In the genomic region with DNA sequence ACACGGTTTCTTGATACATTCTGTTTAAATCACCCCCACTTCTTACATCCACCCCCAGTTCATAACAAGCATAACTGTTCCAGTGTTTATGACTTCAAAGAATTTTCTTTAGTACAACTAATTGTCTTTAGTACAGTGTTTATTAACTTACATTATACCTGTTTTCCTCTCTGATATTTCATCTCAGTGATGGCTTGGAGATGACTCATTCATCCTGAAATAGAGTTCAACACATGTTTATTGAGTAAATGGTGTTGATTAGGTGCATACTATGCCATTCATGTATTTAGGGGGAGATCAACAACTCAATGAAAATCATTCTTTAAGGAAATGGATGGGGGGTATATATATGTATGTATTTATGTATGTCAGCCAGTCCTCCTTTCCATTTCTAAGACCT, we compare ENCODE assay signal across 20 cellular contexts. TPM values are rescaled to one million over a fixed set of nuclear protein-coding genes. Genes with fewer than 3 reads are reported as not detected.
A peak's percentile ranks its signal among the peaks of the same experiment; 100 is the strongest.
DNase-seq lines count a peak whose midpoint lies in the region; ATAC-seq, FAIRE-seq and TF ChIP-seq lines count a peak whose summit lies in the region.
"Had no signal": no experiment of that assay in that cellular context is flagged by ENCODE, and none has a peak within 500 bp of the region (broad histone marks: within the 10 kb centered on the region; RNA-seq: fewer than 3 reads in every experiment).

No MANE protein-coding gene starts in this region.

- H3K4me3 Mint-ChIP-seq in stimulated activated naive CD8-positive, alpha-beta T cell treated with anti-CD3 and anti-CD28 coated beads, Interleukin-15, amount 100 ng/mL, for 72 hours = no peak overlapping the region
- H3K4me3 Mint-ChIP-seq: CD4-positive, CD25-positive, alpha-beta regulatory T cell had no signal

- ATAC-seq in HepG2 (no peak), GM18870 (IDR thresholded peaks at IDR 0.05; ENCODE audit: unreplicated experiment) (no peak)
- no peak for ATAC-seq in stimulated activated naive CD8-positive, alpha-beta T cell treated with anti-CD3 and anti-CD28 coated beads, Interleukin-15, amount 100 ng/mL, for 72 hours

- no TSS peak for BruUV-seq in HepG2 (replicated peaks; lab: Mats Ljungman, UMichigan)

- peak overlapping the region; percentile 84; the same call in 1 of the 2 replicates for H3K4me2 ChIP-seq in HepG2 (ENCODE audit: low read depth, low read length)

- TF ChIP-seq CTCF in left ventricle myocardium inferior (IDR thresholded peaks at IDR 0.05; ENCODE audit: borderline replicate concordance) (no peak), right atrium auricular region (IDR thresholded peaks at IDR 0.05) (no peak), bronchial epithelial cell (IDR thresholded peaks at IDR 0.05; ENCODE audit: insufficient read depth, low read length, severe bottlenecking) (no peak), HepG2 (CRISPR knock-in tag; IDR thresholded peaks at IDR 0.05) (no peak), GM20000 (IDR thresholded peaks at IDR 0.05; ENCODE audit: extremely low read depth, missing control alignments) (no peak)

- intact Hi-C loops in left ventricle myocardium inferior (cut with micrococcal nuclease) = no loop called here
- intact Hi-C loops in HepG2 (cut with micrococcal nuclease; ENCODE audit: unreplicated experiment) = loop anchor here (2.0 to 10.0 kb wide), 2 partner anchors 13 to 107 kb away; no protein-coding TSS in a partner anchor

- H2AFZ ChIP-seq in HepG2 (ENCODE audit: low read length) = no peak overlapping the region

- no peaks in the 10 kb centered on the region for H3K9me3 Mint-ChIP-seq in stimulated activated naive CD8-positive, alpha-beta T cell treated with anti-CD3 and anti-CD28 coated beads, Interleukin-15, amount 100 ng/mL, for 72 hours
- H3K9me3 Mint-ChIP-seq: CD4-positive, CD25-positive, alpha-beta regulatory T cell had no signal

- no peak for TF ChIP-seq RAD21 in HepG2 (CRISPR knock-in tag; IDR thresholded peaks at IDR 0.05)

- no peak for TF ChIP-seq POLR2A in HepG2 (IDR thresholded peaks at IDR 0.05; ENCODE audit: insufficient read depth in 1 of 2, low read depth in 2 of 2, low read length in 2 of 2)

- no peak for FAIRE-seq in bronchial epithelial cell (lab: Jason Lieb, UNC)
- FAIRE-seq in HepG2 (lab: Jason Lieb, UNC) = no peak
- FAIRE-seq: GM12892 had no signal

- no peak overlapping the region for H3K27ac Mint-ChIP-seq in stimulated activated naive CD8-positive, alpha-beta T cell treated with anti-CD3 and anti-CD28 coated beads, Interleukin-15, amount 100 ng/mL, for 72 hours
- H3K27ac Mint-ChIP-seq: CD4-positive, CD25-positive, alpha-beta regulatory T cell had no signal

- no peaks in the 10 kb centered on the region for H3K27me3 Mint-ChIP-seq in stimulated activated naive CD8-positive, alpha-beta T cell treated with anti-CD3 and anti-CD28 coated beads, Interleukin-15, amount 100 ng/mL, for 72 hours
- H3K27me3 Mint-ChIP-seq: CD4-positive, CD25-positive, alpha-beta regulatory T cell had no signal

- WGBS in HepG2 (ENCODE audit: low lambda C conversion rate) = 84% methylated on average over 1 of the region's 1 CpG

- POLR2A ChIA-PET in HepG2 (lab: Yijun Ruan, JAX) = no interaction called here

- CTCF ChIA-PET in HepG2 (lab: Yijun Ruan, JAX; ENCODE audit: low intra/inter-chr PET ratio, low total read pairs) = no interaction called here

- no peak for TF ChIP-seq EP300 in HepG2 (IDR thresholded peaks at IDR 0.05; ENCODE audit: low read depth in 2 of 2, low read length in 2 of 2)
- no peak for TF ChIP-seq EP300 in HepG2 (CRISPR knock-in tag; IDR thresholded peaks at IDR 0.05; ENCODE audit: borderline replicate concordance)

- H3K9me3 ChIP-seq in left ventricle myocardium inferior (replicated peaks) (no peaks in the 10 kb centered on the region), right atrium auricular region (no peaks in the 10 kb centered on the region), HepG2 (ENCODE audit: low read length) (no peaks in the 10 kb centered on the region)
- H3K9me3 ChIP-seq: BE2C, HAP-1 had no signal

- peaks cover 76% of the 10 kb centered on the region for H3K4me1 ChIP-seq in left ventricle myocardium inferior
- H3K4me1 ChIP-seq in right atrium auricular region = peaks cover 0 to 84% of the 10 kb centered on the region in 2 donors
- H3K4me1 ChIP-seq in HepG2 (ENCODE audit: insufficient read depth, low read length) = peaks cover 74% of the 10 kb centered on the region
- H3K4me1 ChIP-seq: BE2C had no signal

- H3K27ac ChIP-seq in left ventricle myocardium inferior (replicated peaks) (peak overlapping the region; percentile 63), right atrium auricular region (no peak overlapping the region), HepG2 (ENCODE audit: extremely low read length, insufficient read depth, low read length) (no peak overlapping the region)

- no peaks in the 10 kb centered on the region for H3K4me1 Mint-ChIP-seq in stimulated activated naive CD8-positive, alpha-beta T cell treated with anti-CD3 and anti-CD28 coated beads, Interleukin-15, amount 100 ng/mL, for 72 hours

- in situ Hi-C loops in HepG2 (cut with HindIII; ENCODE audit: extremely low pct_ligation_motif_present, low pct_unique_long_range_greater_than_20kb) = no loop called here

- peaks cover 19% of the 10 kb centered on the region for H4K20me1 ChIP-seq in HepG2 (ENCODE audit: insufficient read depth, low read length)

- no peak for DNase-seq in left ventricle myocardium inferior
- DNase-seq in right atrium auricular region (ENCODE audit: low spot score) = no peak
- peak; percentile 62 for DNase-seq in bronchial epithelial cell (ENCODE audit: low read depth)
- no peak for DNase-seq in HepG2 (ENCODE audit: low spot score)
- no peak for DNase-seq in stimulated activated naive CD8-positive, alpha-beta T cell treated with anti-CD3 and anti-CD28 coated beads, Interleukin-15, amount 100 ng/mL, for 72 hours
- no peak for DNase-seq in GM20000 (ENCODE audit: low spot score)
- DNase-seq: BE2C; CD4-positive, CD25-positive, alpha-beta regulatory T cell; COR-L47; KBM-7; NCI-H1105 treated with DMSO at 0.1 percent for 48 hours; NCI-H1694 treated with DMSO at 0.1 percent for 48 hours; NCI-H2107; NCI-H2227 treated with DMSO at 0.1 percent for 48 hours; NCI-H524; NCI-H82 had no signal

- H3K27me3 ChIP-seq in left ventricle myocardium inferior (ENCODE audit: low read depth) (no peaks in the 10 kb centered on the region), right atrium auricular region (no peaks in the 10 kb centered on the region), bronchial epithelial cell (ENCODE audit: control insufficient read depth, insufficient read depth, low read length) (no peaks in the 10 kb centered on the region), HepG2 (ENCODE audit: control insufficient read depth in 1 of 2, insufficient read depth in 2 of 2, low read length in 2 of 2) (no peaks in the 10 kb centered on the region)
- H3K27me3 ChIP-seq: BE2C had no signal

- H3K4me3 ChIP-seq in left ventricle myocardium inferior = no peak overlapping the region
- H3K4me3 ChIP-seq in right atrium auricular region = no peak overlapping the region
- no peak overlapping the region for H3K4me3 ChIP-seq in bronchial epithelial cell (ENCODE audit: low read depth, low read length)
- H3K4me3 ChIP-seq in HepG2 (replicated peaks in 1 of 3; ENCODE audit: insufficient read depth in 1 of 3, low read depth in 2 of 3, low read length in 3 of 3) = no peak overlapping the region; a peak in 1 of 6 replicates
- H3K4me3 ChIP-seq: HAP-1 had no signal

- H3K9ac ChIP-seq in HepG2 (ENCODE audit: insufficient read depth, low read depth, low read length) = no peak overlapping the region

- H3K79me2 ChIP-seq in HepG2 (ENCODE audit: insufficient read depth, low read length) = peaks cover 99% of the 10 kb centered on the region

- H3K36me3 ChIP-seq in left ventricle myocardium inferior (no peaks in the 10 kb centered on the region), right atrium auricular region (no peaks in the 10 kb centered on the region), bronchial epithelial cell (ENCODE audit: control insufficient read depth, insufficient read depth, low read length) (no peaks in the 10 kb centered on the region), HepG2 (replicated peaks in 1 of 2; ENCODE audit: control insufficient read depth in 1 of 2, insufficient read depth in 2 of 2, low read length in 2 of 2) (0 out of 5 replicates have a peak, but pooled peaks cover 0 to 2% of the 10 kb centered on the region in 2 experiments)
- H3K36me3 ChIP-seq: BE2C, HAP-1 had no signal

RNA-seq across cellular contexts. Expression of a gene that starts 21.7 kb away (rescaled TPM):
- total RNA-seq in left ventricle myocardium inferior (0.47 TPM), right atrium auricular region (under 1 TPM in 1 of 2 donors, not detected in 1; 0.39 TPM), bronchial epithelial cell (not detected in 2 replicates), HepG2 (2016; rRNA removed; fragmentation: Illumina TruSeq; extraction: Trizol) (0.46 TPM in 1 of 2 replicates, not detected in the other)
- 0.71 and 1.1 TPM in 2 replicates for total RNA-seq in HepG2 (2016; cell fraction: cytosol; rRNA removed; fragmentation: Illumina TruSeq; extraction: Trizol; ENCODE audit: low read depth)
- 0.37 TPM in 1 of 2 replicates, not detected in the other for total RNA-seq in HepG2 (2016; cell fraction: insoluble cytoplasmic fraction; rRNA removed; fragmentation: Illumina TruSeq; extraction: Trizol)
- 0.49 and 0.83 TPM in 2 replicates for total RNA-seq in HepG2 (2016; cell fraction: membrane; rRNA removed; fragmentation: Illumina TruSeq; extraction: Trizol)
- total RNA-seq in HepG2 (2016; cell fraction: nucleus; rRNA removed; fragmentation: Illumina TruSeq; extraction: Trizol) = 1.1 and 1.6 TPM in 2 replicates
- 0.03 and 0.14 TPM in 2 replicates for polyA plus RNA-seq in HepG2 (2011; rRNA removed)
- polyA plus RNA-seq in HepG2 (2011; cell fraction: cytosol; rRNA removed) = 0.04 and 0.09 TPM in 2 replicates
- not detected in 2 replicates for polyA plus RNA-seq in HepG2 (2011; cell fraction: nucleus; rRNA removed)
- polyA plus RNA-seq in HepG2 (2012) = 0.42 TPM in 1 of 2 replicates, not detected in the other
- polyA plus RNA-seq in HepG2 (2016; cell fraction: cytosol; fragmentation: Illumina TruSeq; extraction: Trizol; ENCODE audit: low read depth) = 0.34 TPM in 1 of 2 replicates, not detected in the other
- polyA plus RNA-seq in HepG2 (2016; cell fraction: insoluble cytoplasmic fraction; fragmentation: Illumina TruSeq; extraction: Trizol; ENCODE audit: low read depth) = not detected in 2 replicates
- polyA plus RNA-seq in HepG2 (2016; cell fraction: membrane; fragmentation: Illumina TruSeq; extraction: Trizol; ENCODE audit: low read depth) = not detected in 2 replicates
- not detected in 2 replicates for polyA plus RNA-seq in HepG2 (2016; cell fraction: nucleus; fragmentation: Illumina TruSeq; extraction: Trizol; ENCODE audit: insufficient read depth, low read depth)
- 0.32 and 1.1 TPM in 2 replicates for polyA minus RNA-seq in HepG2 (2011; rRNA and poly(A)+ RNA removed; ENCODE audit: low replicate concordance)
- 1.1 TPM in 1 of 2 replicates, not detected in the other for polyA minus RNA-seq in HepG2 (2011; cell fraction: cytosol; rRNA and poly(A)+ RNA removed)
- polyA minus RNA-seq in HepG2 (2011; cell fraction: nucleus; rRNA and poly(A)+ RNA removed) = 3.4 and 3.6 TPM in 2 replicates
- total RNA-seq: A172; CD4-positive, CD25-positive, alpha-beta regulatory T cell had no signal
- polyA plus RNA-seq: CD4-positive, CD25-positive, alpha-beta regulatory T cell had no signal

RNA-seq across cellular contexts. Expression of a gene that starts 22.8 kb away (rescaled TPM):
- total RNA-seq in left ventricle myocardium inferior (52.1 TPM), right atrium auricular region (10 to 100 TPM; 58.7 to 70.7 TPM), bronchial epithelial cell (57.7 and 81.5 TPM in 2 replicates), HepG2 (2016; rRNA removed; fragmentation: Illumina TruSeq; extraction: Trizol) (66.4 and 84.6 TPM in 2 replicates)
- total RNA-seq in HepG2 (2016; cell fraction: cytosol; rRNA removed; fragmentation: Illumina TruSeq; extraction: Trizol; ENCODE audit: low read depth) = 64.1 and 70.2 TPM in 2 replicates
- total RNA-seq in HepG2 (2016; cell fraction: insoluble cytoplasmic fraction; rRNA removed; fragmentation: Illumina TruSeq; extraction: Trizol) = 64.3 and 82.0 TPM in 2 replicates
- 93.5 and 98.5 TPM in 2 replicates for total RNA-seq in HepG2 (2016; cell fraction: membrane; rRNA removed; fragmentation: Illumina TruSeq; extraction: Trizol)
- 42.1 and 53.1 TPM in 2 replicates for total RNA-seq in HepG2 (2016; cell fraction: nucleus; rRNA removed; fragmentation: Illumina TruSeq; extraction: Trizol)
- 42.8 and 47.6 TPM in 2 replicates for polyA plus RNA-seq in HepG2 (2011; rRNA removed)
- polyA plus RNA-seq in HepG2 (2011; cell fraction: cytosol; rRNA removed) = 36.3 and 39.4 TPM in 2 replicates
- polyA plus RNA-seq in HepG2 (2011; cell fraction: nucleus; rRNA removed) = 30.4 and 34.1 TPM in 2 replicates
- polyA plus RNA-seq in HepG2 (2012) = 57.1 and 80.5 TPM in 2 replicates
- polyA plus RNA-seq in HepG2 (2016; cell fraction: cytosol; fragmentation: Illumina TruSeq; extraction: Trizol; ENCODE audit: low read depth) = 73.6 and 85.5 TPM in 2 replicates
- polyA plus RNA-seq in HepG2 (2016; cell fraction: insoluble cytoplasmic fraction; fragmentation: Illumina TruSeq; extraction: Trizol; ENCODE audit: low read depth) = 81.6 and 82.7 TPM in 2 replicates
- 79.3 and 86.2 TPM in 2 replicates for polyA plus RNA-seq in HepG2 (2016; cell fraction: membrane; fragmentation: Illumina TruSeq; extraction: Trizol; ENCODE audit: low read depth)
- polyA plus RNA-seq in HepG2 (2016; cell fraction: nucleus; fragmentation: Illumina TruSeq; extraction: Trizol; ENCODE audit: insufficient read depth, low read depth) = 44.8 and 45.2 TPM in 2 replicates
- 36.4 and 43.0 TPM in 2 replicates for polyA minus RNA-seq in HepG2 (2011; rRNA and poly(A)+ RNA removed; ENCODE audit: low replicate concordance)
- 45.0 and 52.9 TPM in 2 replicates for polyA minus RNA-seq in HepG2 (2011; cell fraction: cytosol; rRNA and poly(A)+ RNA removed)
- 135 and 139 TPM in 2 replicates for polyA minus RNA-seq in HepG2 (2011; cell fraction: nucleus; rRNA and poly(A)+ RNA removed)
